Comparison of ENCODE assay signal across 8 cellular contexts in the genomic region with DNA sequence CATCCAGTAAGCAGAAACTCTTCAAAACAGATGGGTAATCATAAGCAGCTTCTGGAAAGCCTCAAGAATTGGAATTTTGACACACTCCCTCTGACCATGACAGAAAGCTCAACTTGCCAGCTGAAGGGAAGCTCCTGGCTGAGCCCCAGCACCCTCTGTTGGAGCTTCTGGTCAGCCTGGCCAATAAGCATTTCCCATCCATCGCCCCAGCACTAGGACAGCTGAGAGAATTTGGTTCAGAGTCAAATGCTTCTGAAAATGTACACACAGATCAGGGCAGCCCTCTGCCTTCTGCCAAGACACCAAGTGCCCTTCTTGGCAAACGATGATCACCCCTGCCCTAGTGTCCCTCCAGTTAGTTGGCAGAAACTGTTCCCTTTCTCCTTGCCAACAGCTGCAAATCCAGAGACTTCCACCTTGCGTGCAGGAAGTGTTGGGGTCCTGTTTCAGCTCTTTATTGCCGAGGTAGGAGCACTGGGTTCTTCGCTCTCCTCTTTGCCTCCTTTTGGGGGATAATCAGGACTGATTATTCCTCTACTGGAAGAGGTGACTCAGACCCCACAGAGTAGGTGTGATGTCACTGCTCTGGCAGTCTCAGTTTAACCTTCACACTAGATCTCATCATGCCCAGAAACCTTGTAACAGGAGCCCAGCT. TPM values are rescaled to one million over a fixed set of nuclear protein-coding genes. Genes with fewer than 3 reads are reported as not detected.
DNase-seq lines count a peak whose midpoint lies in the region; ATAC-seq and TF ChIP-seq lines count a peak whose summit lies in the region.

No MANE protein-coding gene starts in this region.

- H3K4me1 Mint-ChIP-seq in activated T-cell treated with anti-CD3 and anti-CD28 coated beads, Interleukin-2, amount 50 U/mL, for 72 hours (ENCODE audit: low read depth), result peaks cover 53% of the 10 kb centered on the region

- no peaks in the 10 kb centered on the region for H3K27me3 Mint-ChIP-seq in activated T-cell treated with anti-CD3 and anti-CD28 coated beads, Interleukin-2, amount 50 U/mL, for 72 hours (ENCODE audit: low read depth)

- WGBS in HUES64, result 62% methylated on average over 5 of the region's 5 CpGs
- 17% methylated on average over 5 of the region's 5 CpGs for WGBS in prostate gland

- TF ChIP-seq POLR2A in prostate gland (IDR thresholded peaks at IDR 0.05), result no peak

- TF ChIP-seq CTCF in prostate gland (IDR thresholded peaks at IDR 0.05), result no peak

- peak; percentile 15 to 29 for DNase-seq in activated T-cell treated with anti-CD3 and anti-CD28 coated beads, Interleukin-2, amount 50 U/mL, for 72 hours
- peak; percentile 78 for DNase-seq in globus pallidus (ENCODE audit: low spot score)
- DNase-seq in prostate gland (ENCODE audit: low spot score), result peak; percentile 72
- DNase-seq in DMS153 treated with DMSO at 0.1 percent for 48 hours (lab: John Stamatoyannopoulos, UW; ENCODE audit: unreplicated experiment), result no peak
- no peak for DNase-seq in NCI-H345 treated with DMSO at 0.1 percent for 48 hours (lab: John Stamatoyannopoulos, UW; ENCODE audit: unreplicated experiment)

- peaks cover 4 to 6% of the 10 kb centered on the region in 2 donors for H3K36me3 Mint-ChIP-seq in activated T-cell treated with anti-CD3 and anti-CD28 coated beads, Interleukin-2, amount 50 U/mL, for 72 hours (ENCODE audit: insufficient read depth in 2 of 2)

- peak overlapping the region; percentile 94 for H3K27ac Mint-ChIP-seq in activated T-cell treated with anti-CD3 and anti-CD28 coated beads, Interleukin-2, amount 50 U/mL, for 72 hours

- ATAC-seq in activated T-cell treated with anti-CD3 and anti-CD28 coated beads, Interleukin-2, amount 50 U/mL, for 72 hours (replicated peaks in 1 of 2), result peak; percentile 70 to 81
- ATAC-seq in HG02852 (IDR thresholded peaks at IDR 0.05; ENCODE audit: unreplicated experiment), result no peak

- H3K4me3 ChIP-seq in ACC112 (ENCODE audit: low read depth, low read length), result peak overlapping the region; percentile 49
- H3K4me3 ChIP-seq in HUES64 (ENCODE audit: low read length), result no peak overlapping the region
- no peak overlapping the region for H3K4me3 ChIP-seq in prostate gland

- H3K36me3 ChIP-seq in ACC112 (ENCODE audit: insufficient read depth, low read length), result no peaks in the 10 kb centered on the region
- H3K36me3 ChIP-seq in HUES64 (ENCODE audit: insufficient read depth, low read length), result peaks cover 7% of the 10 kb centered on the region
- no peaks in the 10 kb centered on the region for H3K36me3 ChIP-seq in prostate gland

- H3K27me3 ChIP-seq in ACC112 (ENCODE audit: insufficient read depth, low read length) (no peaks in the 10 kb centered on the region), HUES64 (ENCODE audit: insufficient read depth, low read length) (no peaks in the 10 kb centered on the region), prostate gland (replicated peaks; ENCODE audit: insufficient read depth) (no peaks in the 10 kb centered on the region)

- H3K27ac ChIP-seq in ACC112 (ENCODE audit: low read depth, low read length) (peak overlapping the region; percentile 82), HUES64 (ENCODE audit: low read depth, low read length) (peak overlapping the region; percentile 49), prostate gland (peak overlapping the region; percentile 47 to 56)

- intact Hi-C loops in prostate gland (cut with DNase I), result no loop called here

- H3K9me3 ChIP-seq in HUES64 (ENCODE audit: insufficient read depth, low read depth, low read length), result no peaks in the 10 kb centered on the region
- no peaks in the 10 kb centered on the region for H3K9me3 ChIP-seq in prostate gland

- H2AFZ ChIP-seq in ACC112 (ENCODE audit: low read length, unreplicated experiment), result peak overlapping the region; percentile 59

- H3K79me2 ChIP-seq in ACC112 (ENCODE audit: control insufficient read depth, insufficient read depth, low read length, unreplicated experiment), result no peaks in the 10 kb centered on the region

- H3K9ac ChIP-seq in HUES64 (ENCODE audit: low read depth, low read length), result no peak overlapping the region

- H3K4me3 Mint-ChIP-seq in activated T-cell treated with anti-CD3 and anti-CD28 coated beads, Interleukin-2, amount 50 U/mL, for 72 hours, result peak overlapping the region; percentile 66 to 86

- peaks cover 26% of the 10 kb centered on the region for H3K4me1 ChIP-seq in ACC112 (ENCODE audit: control insufficient read depth, insufficient read depth, low read length, unreplicated experiment)
- H3K4me1 ChIP-seq in HUES64 (ENCODE audit: insufficient read depth, low read length), result peaks cover 19% of the 10 kb centered on the region
- H3K4me1 ChIP-seq in prostate gland (replicated peaks), result peaks cover 19% of the 10 kb centered on the region

- no peaks in the 10 kb centered on the region for H3K9me3 Mint-ChIP-seq in activated T-cell treated with anti-CD3 and anti-CD28 coated beads, Interleukin-2, amount 50 U/mL, for 72 hours

RNA-seq across cellular contexts. Expression of a gene that starts 11.9 kb away (rescaled TPM):
- polyA plus RNA-seq in HUES64 (2013, experiment 1 of 2), result 5.0 TPM
- 8.6 TPM for polyA plus RNA-seq in HUES64 (2013, experiment 2 of 2)
- total RNA-seq in activated T-cell treated with anti-CD3 and anti-CD28 coated beads, Interleukin-2, amount 50 U/mL, for 72 hours, result 10 to 100 TPM; 19.4 to 20.0 TPM
- 10 to 100 TPM; 26.4 to 32.4 TPM for total RNA-seq in prostate gland

RNA-seq across cellular contexts. Expression of a gene that starts 26.9 kb away (rescaled TPM):
- 23.3 TPM for polyA plus RNA-seq in HUES64 (2013, experiment 1 of 2)
- polyA plus RNA-seq in HUES64 (2013, experiment 2 of 2), result 24.3 TPM
- 10 to 100 TPM; 64.4 to 80.2 TPM for total RNA-seq in activated T-cell treated with anti-CD3 and anti-CD28 coated beads, Interleukin-2, amount 50 U/mL, for 72 hours
- total RNA-seq in prostate gland, result 10 to 100 TPM; 20.0 to 30.7 TPM

Comparison
In these comparisons a context has a peak if more than half of its experiments do, and no peak if none do; other contexts are left out.
1. DNase-seq: peak in activated T-cell treated with anti-CD3 and anti-CD28 coated beads, Interleukin-2, amount 50 U/mL, for 72 hours (2 of 2), globus pallidus (single experiment) and prostate gland (single experiment); none in DMS153 treated with DMSO at 0.1 percent for 48 hours (single experiment) and NCI-H345 treated with DMSO at 0.1 percent for 48 hours (single experiment).
2. Peak in every context shown above with its lines, with median percentiles within 50 percentile points of each other: H3K27ac ChIP-seq.